ENCODE assay signal across 9 cellular contexts in genomic region chr19:6800991-6801396, GRCh38. TPM values are rescaled to one million over a fixed set of nuclear protein-coding genes. Genes with fewer than 3 reads are reported as not detected.
A peak's percentile ranks its signal among the peaks of the same experiment; 100 is the strongest.
DNase-seq lines count a peak whose midpoint lies in the region; ATAC-seq and TF ChIP-seq lines count a peak whose summit lies in the region.
"Had no signal": no experiment of that assay in that cellular context is flagged by ENCODE, and none has a peak within 500 bp of the region (broad histone marks: within the 10 kb centered on the region; RNA-seq: fewer than 3 reads in every experiment).

No MANE protein-coding gene starts in this region.

- peak overlapping the region; percentile 78 for H3K4me3 Mint-ChIP-seq in activated CD8-positive, alpha-beta memory T cell treated with anti-CD3 and anti-CD28 coated beads, Interleukin-2, amount 10 ng/mL, durations not matched to agents 7 days and 5 days

- ATAC-seq in activated CD8-positive, alpha-beta memory T cell treated with anti-CD3 and anti-CD28 coated beads, Interleukin-2, amount 10 ng/mL, durations not matched to agents 7 days and 5 days: peak; percentile 17
- ATAC-seq in RWPE2 (ENCODE audit: low read depth) (peak; percentile 93), psoas muscle (no peak)

- peaks cover 54% of the 10 kb centered on the region for H3K4me1 Mint-ChIP-seq in activated CD8-positive, alpha-beta memory T cell treated with anti-CD3 and anti-CD28 coated beads, Interleukin-2, amount 10 ng/mL, durations not matched to agents 7 days and 5 days

- H3K27me3 ChIP-seq in RWPE2 (ENCODE audit: insufficient read depth, poor library complexity, severe bottlenecking) (no peaks in the 10 kb centered on the region), tibial artery (peaks cover 0 to 13% of the 10 kb centered on the region in 2 donors), psoas muscle (ENCODE audit: insufficient read depth in 3 of 3, low read length in 2 of 3) (peaks cover 0 to 7% (median 3%) of the 10 kb centered on the region in 3 donors)

- intact Hi-C loops in tibial artery (cut with DNase I; ENCODE audit: low total_unique reads) (no loop called here), psoas muscle (cut with DNase I) (no loop called here)

- H3K4me1 ChIP-seq in RWPE2 (ENCODE audit: insufficient read depth, poor library complexity, severe bottlenecking) (peaks cover 18% of the 10 kb centered on the region), tibial artery (peaks cover 0 to 17% (median 5%) of the 10 kb centered on the region in 4 donors), psoas muscle (no peaks in the 10 kb centered on the region)

- H3K9me3 ChIP-seq in RWPE2 (ENCODE audit: severe bottlenecking): no peaks in the 10 kb centered on the region
- H3K9me3 ChIP-seq in tibial artery: no peaks in the 10 kb centered on the region
- H3K9me3 ChIP-seq in psoas muscle: peaks cover 1% of the 10 kb centered on the region

- H3K36me3 ChIP-seq in RWPE2 (ENCODE audit: low read depth) (no peaks in the 10 kb centered on the region), tibial artery (no peaks in the 10 kb centered on the region), psoas muscle (ENCODE audit: insufficient read depth in 1 of 2, low read depth in 1 of 2) (no peaks in the 10 kb centered on the region)
- H3K36me3 ChIP-seq: WERI-Rb-1 had no signal

- peak overlapping the region; percentile 19 for H3K4me3 ChIP-seq in RWPE2 (ENCODE audit: severe bottlenecking)
- H3K4me3 ChIP-seq in tibial artery: peak overlapping the region; percentile 25
- no peak overlapping the region for H3K4me3 ChIP-seq in psoas muscle

- CTCF ChIA-PET in activated CD8-positive, alpha-beta memory T cell treated with anti-CD3 and anti-CD28 coated beads, Interleukin-2, amount 10 ng/mL, durations not matched to agents 7 days and 5 days (lab: Charles Lee): interaction anchor here (0.7 to 5.5 kb wide), 12 partner anchors 13 to 249 kb away, joined by 3 to 46 read pairs (median 4); partner anchors contain the start of genes GPR108 and VAV1

- H3K27ac ChIP-seq in RWPE2 (ENCODE audit: poor library complexity, severe bottlenecking): peak overlapping the region; percentile 88
- no peak overlapping the region for H3K27ac ChIP-seq in tibial artery
- no peak overlapping the region for H3K27ac ChIP-seq in psoas muscle
- H3K27ac ChIP-seq: WERI-Rb-1 had no signal

- no peaks in the 10 kb centered on the region for H3K9me3 Mint-ChIP-seq in activated CD8-positive, alpha-beta memory T cell treated with anti-CD3 and anti-CD28 coated beads, Interleukin-2, amount 10 ng/mL, durations not matched to agents 7 days and 5 days (ENCODE audit: low read depth)

- peak; percentile 44 for DNase-seq in activated CD8-positive, alpha-beta memory T cell treated with anti-CD3 and anti-CD28 coated beads, Interleukin-2, amount 10 ng/mL, durations not matched to agents 7 days and 5 days
- DNase-seq in activated CD8-positive, alpha-beta memory T cell treated with anti-CD3 and anti-CD28 coated beads for 24 hours: no peak
- DNase-seq in RWPE2 (ENCODE audit: low spot score) (peak; percentile 79), fibroblast of gingiva (ENCODE audit: low read depth) (peak; percentile 10), tibial artery (no peak), KG1 (lab: John Stamatoyannopoulos, UW) (no peak), psoas muscle (no peak)
- DNase-seq in stimulated activated CD4-positive, alpha-beta T cell treated with anti-CD3 and anti-CD28 coated beads, Interleukin-4, amount 100 ng/mL, for 4 hours: no peak
- DNase-seq: WERI-Rb-1 had no signal

- TF ChIP-seq CTCF in RWPE2 (IDR thresholded peaks at IDR 0.05; ENCODE audit: poor library complexity, severe bottlenecking) (no peak), tibial artery (IDR thresholded peaks at IDR 0.05) (no peak), psoas muscle (IDR thresholded peaks at IDR 0.05) (no peak)

- peaks cover 27% of the 10 kb centered on the region for H3K36me3 Mint-ChIP-seq in activated CD8-positive, alpha-beta memory T cell treated with anti-CD3 and anti-CD28 coated beads, Interleukin-2, amount 10 ng/mL, durations not matched to agents 7 days and 5 days

- 18 to 23% (median 22%) methylated on average over 8 of the region's 8 CpGs for WGBS in psoas muscle, 3 donors

- peak overlapping the region; percentile 93 for H3K27ac Mint-ChIP-seq in activated CD8-positive, alpha-beta memory T cell treated with anti-CD3 and anti-CD28 coated beads, Interleukin-2, amount 10 ng/mL, durations not matched to agents 7 days and 5 days

- no peaks in the 10 kb centered on the region for H3K27me3 Mint-ChIP-seq in activated CD8-positive, alpha-beta memory T cell treated with anti-CD3 and anti-CD28 coated beads, Interleukin-2, amount 10 ng/mL, durations not matched to agents 7 days and 5 days

RNA-seq across cellular contexts. Expression of gene VAV1, which starts 28.5 kb away (rescaled TPM):
- 100 to 1,000 TPM in 1 of 2 experiments, 10 to 100 TPM in 1; 98.5 to 114 TPM for total RNA-seq in activated CD8-positive, alpha-beta memory T cell treated with anti-CD3 and anti-CD28 coated beads, Interleukin-2, amount 10 ng/mL, durations not matched to agents 7 days and 5 days
- total RNA-seq in psoas muscle: 1 to 10 TPM; 1.1 to 1.8 (median 1.7) TPM
- under 1 TPM; 0.20 to 0.39 (median 0.38) TPM for polyA plus RNA-seq in psoas muscle

RNA-seq across cellular contexts. Expression of gene SH2D3A, which starts 33.8 kb away (rescaled TPM):
- total RNA-seq in activated CD8-positive, alpha-beta memory T cell treated with anti-CD3 and anti-CD28 coated beads, Interleukin-2, amount 10 ng/mL, durations not matched to agents 7 days and 5 days: 10 to 100 TPM; 13.8 to 22.3 TPM
- under 1 TPM in 1 of 4 donors, not detected in 3; 0.13 TPM for total RNA-seq in psoas muscle
- under 1 TPM; 0.07 to 0.17 (median 0.10) TPM for polyA plus RNA-seq in psoas muscle

Comparison
In these comparisons a context has a peak if more than half of its experiments do, and no peak if none do; other contexts are left out.
1. DNase-seq: peak in activated CD8-positive, alpha-beta memory T cell treated with anti-CD3 and anti-CD28 coated beads, Interleukin-2, amount 10 ng/mL, durations not matched to agents 7 days and 5 days (single experiment), RWPE2 (single experiment) and fibroblast of gingiva (single experiment); none in activated CD8-positive, alpha-beta memory T cell treated with anti-CD3 and anti-CD28 coated beads for 24 hours (single experiment), tibial artery (0 of 2), KG1 (single experiment), stimulated activated CD4-positive, alpha-beta T cell treated with anti-CD3 and anti-CD28 coated beads, Interleukin-4, amount 100 ng/mL, for 4 hours (0 of 2) and psoas muscle (0 of 2).
2. ATAC-seq: peak in activated CD8-positive, alpha-beta memory T cell treated with anti-CD3 and anti-CD28 coated beads, Interleukin-2, amount 10 ng/mL, durations not matched to agents 7 days and 5 days (single experiment) and RWPE2 (single experiment); none in psoas muscle (0 of 4).
3. RNA of gene VAV1, which starts 28.5 kb away (total RNA-seq): 98.5 to 114 TPM in activated CD8-positive, alpha-beta memory T cell treated with anti-CD3 and anti-CD28 coated beads, Interleukin-2, amount 10 ng/mL, durations not matched to agents 7 days and 5 days; 1.1 to 1.8 TPM in psoas muscle; every median in the first group is over 10 times any median in the second.
4. RNA of gene SH2D3A, which starts 33.8 kb away (total RNA-seq): 13.8 to 22.3 TPM in activated CD8-positive, alpha-beta memory T cell treated with anti-CD3 and anti-CD28 coated beads, Interleukin-2, amount 10 ng/mL, durations not matched to agents 7 days and 5 days; 0.13 TPM in psoas muscle; every median in the first group is over 10 times any median in the second.